29 cellular contexts compared by ENCODE assay signal in genomic region chr12:23585782-23586163, GRCh38.
DNase-seq lines count a peak whose midpoint lies in the region; TF ChIP-seq lines count a peak whose summit lies in the region.
"Had no signal": no experiment of that assay in that cellular context is flagged by ENCODE, and none has a peak within 500 bp of the region (broad histone marks: within the 10 kb centered on the region; RNA-seq: fewer than 3 reads in every experiment).

No MANE protein-coding gene starts in this region.

- H3K27ac ChIP-seq in endodermal cell (ENCODE audit: low read depth, low read length) (no peak overlapping the region), neural progenitor cell (no peak overlapping the region)
- H3K27ac ChIP-seq: psoas muscle, upper lobe of right lung had no signal

- no peak overlapping the region for H2AFZ ChIP-seq in neural progenitor cell (replicated peaks)

- no peaks in the 10 kb centered on the region for H3K79me2 ChIP-seq in neural progenitor cell (ENCODE audit: low read depth)

- peak overlapping the region; percentile 62 for H3K27ac Mint-ChIP-seq in endodermal cell
- H3K27ac Mint-ChIP-seq in neural progenitor cell, result no peak overlapping the region
- no peak overlapping the region for H3K27ac Mint-ChIP-seq in HFFc6
- no peak overlapping the region for H3K27ac Mint-ChIP-seq in activated T-cell treated with anti-CD3 and anti-CD28 coated beads, Interleukin-2, amount 50 U/mL, for 24 hours
- H3K27ac Mint-ChIP-seq: activated CD4-positive, alpha-beta memory T cell treated with anti-CD3 and anti-CD28 coated beads for 36 hours; natural killer cell; stimulated activated effector memory CD8-positive, alpha-beta T cell treated with anti-CD3 and anti-CD28 coated beads, Interleukin-12 subunit alpha, Interleukin-12 subunit beta, amount 100 ng/mL, for 72 hours had no signal

- H3K4me1 ChIP-seq in endodermal cell (ENCODE audit: control insufficient read depth, insufficient read depth, low read length), result no peaks in the 10 kb centered on the region
- H3K4me1 ChIP-seq in neural progenitor cell, result peaks cover 8% of the 10 kb centered on the region
- H3K4me1 ChIP-seq: psoas muscle, upper lobe of right lung had no signal

- H3K27me3 Mint-ChIP-seq in endodermal cell (ENCODE audit: insufficient read depth), result no peaks in the 10 kb centered on the region
- no peaks in the 10 kb centered on the region for H3K27me3 Mint-ChIP-seq in neural progenitor cell (ENCODE audit: insufficient read depth, low read depth)
- H3K27me3 Mint-ChIP-seq in HFFc6 (ENCODE audit: insufficient read depth), result no peaks in the 10 kb centered on the region
- no peaks in the 10 kb centered on the region for H3K27me3 Mint-ChIP-seq in activated T-cell treated with anti-CD3 and anti-CD28 coated beads, Interleukin-2, amount 50 U/mL, for 24 hours
- H3K27me3 Mint-ChIP-seq: activated CD4-positive, alpha-beta memory T cell treated with anti-CD3 and anti-CD28 coated beads for 36 hours had no signal

- H3K36me3 Mint-ChIP-seq in endodermal cell (ENCODE audit: low read depth) (peaks cover 5% of the 10 kb centered on the region), neural progenitor cell (peaks cover 4% of the 10 kb centered on the region), HFFc6 (ENCODE audit: low read depth) (no peaks in the 10 kb centered on the region)
- H3K36me3 Mint-ChIP-seq in activated T-cell treated with anti-CD3 and anti-CD28 coated beads, Interleukin-2, amount 50 U/mL, for 24 hours (ENCODE audit: low read depth), result no peaks in the 10 kb centered on the region
- H3K36me3 Mint-ChIP-seq: activated CD4-positive, alpha-beta memory T cell treated with anti-CD3 and anti-CD28 coated beads for 36 hours; natural killer cell; stimulated activated effector memory CD8-positive, alpha-beta T cell treated with anti-CD3 and anti-CD28 coated beads, Interleukin-12 subunit alpha, Interleukin-12 subunit beta, amount 100 ng/mL, for 72 hours had no signal

- H3K9me3 ChIP-seq in endodermal cell (ENCODE audit: control insufficient read depth, low read length) (no peaks in the 10 kb centered on the region), neural progenitor cell (ENCODE audit: low read depth) (no peaks in the 10 kb centered on the region)
- H3K9me3 ChIP-seq: mucosa of descending colon, psoas muscle, upper lobe of right lung had no signal

- 69 to 78% methylated on average over 9 to 11 of the region's 11 CpGs for WGBS in endodermal cell (ENCODE audit: insufficient coverage in 1 of 2, insufficient read length in 1 of 2), 2 experiments

- peaks cover 3% of the 10 kb centered on the region for H3K9me3 Mint-ChIP-seq in endodermal cell
- H3K9me3 Mint-ChIP-seq in neural progenitor cell, result no peaks in the 10 kb centered on the region
- peaks cover 13% of the 10 kb centered on the region for H3K9me3 Mint-ChIP-seq in HFFc6
- H3K9me3 Mint-ChIP-seq in activated T-cell treated with anti-CD3 and anti-CD28 coated beads, Interleukin-2, amount 50 U/mL, for 24 hours, result peaks cover 6% of the 10 kb centered on the region
- H3K9me3 Mint-ChIP-seq: activated CD4-positive, alpha-beta memory T cell treated with anti-CD3 and anti-CD28 coated beads for 36 hours had no signal

- DNase-seq in NCI-H146 (lab: John Stamatoyannopoulos, UW), result peak; percentile 13
- no peak for DNase-seq in NCI-H146 treated with DMSO at 0.1 percent for 48 hours (lab: John Stamatoyannopoulos, UW; ENCODE audit: unreplicated experiment)
- DNase-seq in endodermal cell, result peak; percentile 92
- DNase-seq in neural progenitor cell (ENCODE audit: low spot score), result peak; percentile 2
- no peak for DNase-seq in NCI-H2107 treated with DMSO at 0.1 percent for 48 hours (lab: John Stamatoyannopoulos, UW; ENCODE audit: unreplicated experiment)
- DNase-seq in HFFc6, result no peak
- no peak for DNase-seq in activated T-cell treated with anti-CD3 and anti-CD28 coated beads, Interleukin-2, amount 50 U/mL, for 24 hours
- DNase-seq: 8988T; activated CD4-positive, alpha-beta memory T cell treated with anti-CD3 and anti-CD28 coated beads for 36 hours; activated CD4-positive, CD25-positive, alpha-beta regulatory T cell treated with anti-CD3 and anti-CD28 coated beads, Interleukin-2, amount 50 U/mL, for 72 hours; activated naive CD4-positive, alpha-beta T cell treated with Interleukin-2 at 50 U/mL for 16 hours; C1 segment of cervical spinal cord; central memory CD4-positive, alpha-beta T cell; cortex of kidney; effector memory CD4-positive, alpha-beta T cell; erythroblast; mucosa of descending colon; natural killer cell; NCI-H1417 treated with DMSO at 0.1 percent for 48 hours; NCI-H2171 treated with DMSO at 0.1 percent for 48 hours; NCI-H510A; psoas muscle; SHP77 treated with DMSO at 0.1 percent for 48 hours; stimulated activated CD4-positive, alpha-beta T cell treated with anti-CD3 and anti-CD28 coated beads, Interleukin-15, amount 100 ng/mL, for 24 hours; substantia nigra; upper lobe of right lung had no signal

- H4K20me1 ChIP-seq in neural progenitor cell (ENCODE audit: low read depth), result no peaks in the 10 kb centered on the region

- no peak overlapping the region for H3K9ac ChIP-seq in endodermal cell (ENCODE audit: extremely low read depth, low read length, poor library complexity, severe bottlenecking)
- no peak overlapping the region for H3K9ac ChIP-seq in neural progenitor cell

- peaks cover 12% of the 10 kb centered on the region for H3K4me1 Mint-ChIP-seq in endodermal cell
- H3K4me1 Mint-ChIP-seq in neural progenitor cell, result peaks cover 6% of the 10 kb centered on the region
- no peaks in the 10 kb centered on the region for H3K4me1 Mint-ChIP-seq in HFFc6 (ENCODE audit: low read depth)
- H3K4me1 Mint-ChIP-seq in activated T-cell treated with anti-CD3 and anti-CD28 coated beads, Interleukin-2, amount 50 U/mL, for 24 hours (ENCODE audit: low read depth), result no peaks in the 10 kb centered on the region
- H3K4me1 Mint-ChIP-seq: natural killer cell; stimulated activated effector memory CD8-positive, alpha-beta T cell treated with anti-CD3 and anti-CD28 coated beads, Interleukin-12 subunit alpha, Interleukin-12 subunit beta, amount 100 ng/mL, for 72 hours had no signal

- no peak for TF ChIP-seq EP300 in Ishikawa (IDR thresholded peaks at IDR 0.05; ENCODE audit: borderline replicate concordance)

- no peak overlapping the region for H3K4me2 ChIP-seq in neural progenitor cell

- TF ChIP-seq CTCF in endodermal cell (conservative IDR thresholded peaks at IDR 0.05) (peak; percentile 53), neural progenitor cell (IDR thresholded peaks at IDR 0.05) (no peak), HFFc6 (IDR thresholded peaks at IDR 0.05) (no peak)

- H3F3A ChIP-seq in neural progenitor cell (ENCODE audit: low read depth), result no peaks in the 10 kb centered on the region

- TF ChIP-seq RAD21 in Ishikawa (IDR thresholded peaks at IDR 0.05; ENCODE audit: low read depth), result no peak

- peak overlapping the region; percentile 5 for H3K4me3 Mint-ChIP-seq in endodermal cell
- H3K4me3 Mint-ChIP-seq in neural progenitor cell, result no peak overlapping the region
- no peak overlapping the region for H3K4me3 Mint-ChIP-seq in HFFc6
- no peak overlapping the region for H3K4me3 Mint-ChIP-seq in activated T-cell treated with anti-CD3 and anti-CD28 coated beads, Interleukin-2, amount 50 U/mL, for 24 hours
- H3K4me3 Mint-ChIP-seq: activated CD4-positive, alpha-beta memory T cell treated with anti-CD3 and anti-CD28 coated beads for 36 hours; natural killer cell; stimulated activated effector memory CD8-positive, alpha-beta T cell treated with anti-CD3 and anti-CD28 coated beads, Interleukin-12 subunit alpha, Interleukin-12 subunit beta, amount 100 ng/mL, for 72 hours had no signal

- H3K36me3 ChIP-seq in endodermal cell (ENCODE audit: control insufficient read depth, insufficient read depth, low read length) (no peaks in the 10 kb centered on the region), neural progenitor cell (no peaks in the 10 kb centered on the region)
- H3K36me3 ChIP-seq: upper lobe of right lung had no signal

- H3K27me3 ChIP-seq in endodermal cell (ENCODE audit: control insufficient read depth, insufficient read depth, low read length, poor library complexity, severe bottlenecking) (no peaks in the 10 kb centered on the region), neural progenitor cell (no peaks in the 10 kb centered on the region)
- H3K27me3 ChIP-seq: upper lobe of right lung had no signal

- H3K4me3 ChIP-seq in endodermal cell (ENCODE audit: low read length) (no peak overlapping the region), neural progenitor cell (no peak overlapping the region)
- H3K4me3 ChIP-seq: lung, mucosa of descending colon, psoas muscle, upper lobe of right lung had no signal

TF ChIP-seq in Ishikawa, 13 proteins besides CTCF, POLR2A, EP300 and RAD21:
- TF ChIP-seq EGR1 (IDR thresholded peaks at IDR 0.05) (0 out of 2 replicates have a peak, but pooled peaks have one; percentile 7), CREB1 (IDR thresholded peaks at IDR 0.05; ENCODE audit: low read depth) (no peak)

Comparison
In these comparisons a context has a peak if more than half of its experiments do, and no peak if none do; other contexts are left out.
1. DNase-seq: peak in NCI-H146 (single experiment), endodermal cell (single experiment) and neural progenitor cell (single experiment); none in NCI-H146 treated with DMSO at 0.1 percent for 48 hours (single experiment), NCI-H2107 treated with DMSO at 0.1 percent for 48 hours (single experiment), HFFc6 (single experiment) and activated T-cell treated with anti-CD3 and anti-CD28 coated beads, Interleukin-2, amount 50 U/mL, for 24 hours (single experiment).